ENCODE assay signal across 1 cellular context in the genomic region with DNA sequence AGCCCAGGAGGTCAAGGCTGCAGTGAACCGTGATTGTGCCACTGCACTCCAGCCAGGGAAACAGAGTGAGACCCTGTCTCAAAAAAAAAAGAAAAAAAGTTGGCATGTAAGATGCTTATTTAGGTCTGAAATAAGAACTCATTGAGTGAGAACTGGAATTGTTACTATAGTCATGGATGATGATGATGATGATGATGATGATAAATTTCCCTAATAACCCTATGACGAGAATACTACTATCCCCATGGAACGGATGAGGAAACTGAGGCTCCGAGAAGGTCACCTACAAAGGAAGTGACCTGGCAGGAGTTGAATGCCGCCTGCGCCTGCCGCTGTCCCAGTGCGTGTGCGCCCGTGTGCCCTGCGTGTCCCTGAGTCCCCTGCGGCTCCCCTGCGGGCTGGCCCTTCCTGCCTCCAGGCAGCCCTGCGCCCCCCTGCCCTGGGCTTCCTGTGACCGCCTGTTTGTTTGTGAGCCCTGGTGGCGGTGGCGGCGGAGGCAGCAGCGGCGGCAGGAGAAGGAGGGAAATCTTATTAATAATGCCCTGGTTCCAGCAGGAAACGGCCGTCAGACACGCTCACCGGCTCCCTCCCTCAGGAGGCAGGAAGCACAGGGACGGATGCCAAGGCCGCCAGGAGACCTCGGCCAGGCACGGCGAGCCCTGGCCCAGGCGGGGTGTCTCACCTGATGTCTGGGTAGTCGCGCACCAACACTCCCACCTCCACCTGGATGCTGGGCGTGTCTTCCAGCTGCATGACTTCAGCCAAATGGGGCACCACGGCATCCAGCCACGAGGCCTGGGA.
TF ChIP-seq lines count a peak whose summit lies in the region.

No MANE protein-coding gene starts in this region.

TF ChIP-seq in endothelial cell of umbilical vein, 7 proteins besides CTCF, POLR2A, EP300 and RAD21:
- no peak for TF ChIP-seq GATA2 (IDR thresholded peaks at IDR 0.05; ENCODE audit: insufficient read depth, insufficient read length, low read depth, low read length)
- TF ChIP-seq, protein P1, sequence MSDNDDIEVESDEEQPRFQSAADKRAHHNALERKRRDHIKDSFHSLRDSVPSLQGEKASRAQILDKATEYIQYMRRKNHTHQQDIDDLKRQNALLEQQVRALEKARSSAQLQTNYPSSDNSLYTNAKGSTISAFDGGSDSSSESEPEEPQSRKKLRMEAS (IDR thresholded peaks at IDR 0.05; ENCODE audit: insufficient read depth, insufficient read length): no peak
- TF ChIP-seq EZH2 (IDR thresholded peaks at IDR 0.05; ENCODE audit: borderline replicate concordance, low read depth, low read length, severe bottlenecking): no peak
- no peak for TF ChIP-seq FOS (IDR thresholded peaks at IDR 0.05; ENCODE audit: borderline replicate concordance, insufficient read depth, low read length)
- TF ChIP-seq MYC (IDR thresholded peaks at IDR 0.05; ENCODE audit: low read depth, low read length): no peak
- no peak for TF ChIP-seq POLR2AphosphoS5 (IDR thresholded peaks at IDR 0.05; ENCODE audit: insufficient read depth, low read depth, low read length)
TF ChIP-seq in endothelial cell of umbilical vein: peak in this region for 0.
